8 cellular contexts compared by ENCODE assay signal in genomic region chr12:14384783-14385638, GRCh38. TPM values are rescaled to one million over a fixed set of nuclear protein-coding genes. Genes with fewer than 3 reads are reported as not detected.
DNase-seq lines count a peak whose midpoint lies in the region; ATAC-seq and TF ChIP-seq lines count a peak whose summit lies in the region.

No MANE protein-coding gene starts in this region.

- TF ChIP-seq CTCF in PC-9 (conservative IDR thresholded peaks at IDR 0.05) = no peak
- no peak for TF ChIP-seq CTCF in omental fat pad (IDR thresholded peaks at IDR 0.05)

- H2AFZ ChIP-seq in PC-9 = no peak overlapping the region

- no peaks in the 10 kb centered on the region for H3K27me3 Mint-ChIP-seq in activated naive CD4-positive, alpha-beta T cell treated with anti-CD3 and anti-CD28 coated beads, Interleukin-2, amount 10 ng/mL, durations not matched to agents 7 days and 5 days

- 0 out of 2 replicates have a peak, but pooled peaks cover 16% of the 10 kb centered on the region for H3K36me3 ChIP-seq in PC-9 (ENCODE audit: low read depth)

- no peak overlapping the region for H3K4me2 ChIP-seq in PC-9

- POLR2A ChIA-PET in PC-9 (lab: Charles Lee; ENCODE audit: unreplicated experiment) = interaction anchor here (0.5 kb wide), 1 partner anchor 19 kb away, joined by 4 read pairs; the partner anchor contains the start of gene ATF7IP

- DNase-seq in Daoy (ENCODE audit: low read depth) (peak; percentile 77), HuH-7 (ENCODE audit: low spot score) (peak; percentile 21), PC-9 (peak; percentile 63 to 75), germinal center (ENCODE audit: low spot score) (peak; percentile 59), omental fat pad (ENCODE audit: low spot score) (no peak), NOMO-1 treated with dmso at 0.1 percent for 144 hours (lab: John Stamatoyannopoulos, UW; ENCODE audit: unreplicated experiment) (no peak)
- DNase-seq in activated naive CD4-positive, alpha-beta T cell treated with anti-CD3 and anti-CD28 coated beads, Interleukin-2, amount 10 ng/mL, durations not matched to agents 7 days and 5 days = peak; percentile 81

- no TSS peak for BruUV-seq in PC-9 (replicated peaks; lab: Mats Ljungman, UMichigan)

- H3K79me2 ChIP-seq in PC-9 (ENCODE audit: low read depth) = peaks cover 97% of the 10 kb centered on the region

- H3K27ac Mint-ChIP-seq in activated naive CD4-positive, alpha-beta T cell treated with anti-CD3 and anti-CD28 coated beads, Interleukin-2, amount 10 ng/mL, durations not matched to agents 7 days and 5 days = peak overlapping the region; percentile 98

- H3K27me3 ChIP-seq in PC-9 (ENCODE audit: insufficient read depth, low read depth) = no peaks in the 10 kb centered on the region

- intact Hi-C loops in PC-9 (cut with micrococcal nuclease; ENCODE audit: unreplicated experiment) = loop anchor here (1.0 to 2.0 kb wide), 3 partner anchors 9 to 128 kb away; no protein-coding TSS in a partner anchor

- H3K27ac ChIP-seq in PC-9 = no peak overlapping the region

- ATAC-seq in GM21526 (IDR thresholded peaks at IDR 0.05; ENCODE audit: low FRiP score, unreplicated experiment) = peak; percentile 83
- ATAC-seq in omental fat pad (ENCODE audit: low FRiP score) = peak; percentile 80

- no peaks in the 10 kb centered on the region for H4K20me1 ChIP-seq in PC-9 (ENCODE audit: insufficient read depth)

- H3K9me2 ChIP-seq in PC-9 (ENCODE audit: insufficient read depth) = no peaks in the 10 kb centered on the region

- H3K4me3 ChIP-seq in PC-9 = no peak overlapping the region

- no peaks in the 10 kb centered on the region; the same call in 1 of the 2 replicates for H3K9me3 ChIP-seq in PC-9 (ENCODE audit: insufficient read depth, low read depth)

- no peaks in the 10 kb centered on the region for H3F3A ChIP-seq in PC-9 (ENCODE audit: insufficient read depth, low read depth)

- H3K4me3 Mint-ChIP-seq in activated naive CD4-positive, alpha-beta T cell treated with anti-CD3 and anti-CD28 coated beads, Interleukin-2, amount 10 ng/mL, durations not matched to agents 7 days and 5 days = peak overlapping the region; percentile 75

- H3K36me3 Mint-ChIP-seq in activated naive CD4-positive, alpha-beta T cell treated with anti-CD3 and anti-CD28 coated beads, Interleukin-2, amount 10 ng/mL, durations not matched to agents 7 days and 5 days = peaks cover 60% of the 10 kb centered on the region

- H3K9me3 Mint-ChIP-seq in activated naive CD4-positive, alpha-beta T cell treated with anti-CD3 and anti-CD28 coated beads, Interleukin-2, amount 10 ng/mL, durations not matched to agents 7 days and 5 days = peaks cover 9% of the 10 kb centered on the region

- H3K4me1 ChIP-seq in PC-9 (replicated peaks; ENCODE audit: insufficient read depth) = 0 out of 2 replicates have a peak, but pooled peaks cover 8% of the 10 kb centered on the region

- peaks cover 55% of the 10 kb centered on the region for H3K4me1 Mint-ChIP-seq in activated naive CD4-positive, alpha-beta T cell treated with anti-CD3 and anti-CD28 coated beads, Interleukin-2, amount 10 ng/mL, durations not matched to agents 7 days and 5 days

- CTCF ChIA-PET in PC-9 (lab: Charles Lee) = interaction anchor here (0.6 to 1.8 kb wide), 4 partner anchors 27 to 146 kb away, joined by 3 to 8 read pairs (median 4); no protein-coding TSS in a partner anchor
- CTCF ChIA-PET in activated naive CD4-positive, alpha-beta T cell treated with anti-CD3 and anti-CD28 coated beads, Interleukin-2, amount 10 ng/mL, durations not matched to agents 7 days and 5 days (lab: Charles Lee) = interaction anchor here (0.7 to 6.3 kb wide), 9 partner anchors 10 to 147 kb away, joined by 3 to 49 read pairs (median 12); partner anchors contain the start of gene ATF7IP

RNA-seq across cellular contexts. Expression of gene ATF7IP, which starts 19.5 kb away (rescaled TPM):
- 16.5 and 35.3 TPM in 2 replicates for total RNA-seq in Daoy (2014; rRNA removed; shearing (Covaris generic))
- total RNA-seq in PC-9 (2021) = 72.2 and 94.7 TPM in 2 replicates
- total RNA-seq in omental fat pad = 10 to 100 TPM; 23.9 to 70.0 (median 34.2) TPM

Comparison
In these comparisons a context has a peak if more than half of its experiments do, and no peak if none do; other contexts are left out.
1. DNase-seq: peak in Daoy (single experiment), HuH-7 (single experiment), PC-9 (2 of 2), activated naive CD4-positive, alpha-beta T cell treated with anti-CD3 and anti-CD28 coated beads, Interleukin-2, amount 10 ng/mL, durations not matched to agents 7 days and 5 days (single experiment) and germinal center (single experiment); none in omental fat pad (single experiment) and NOMO-1 treated with dmso at 0.1 percent for 144 hours (single experiment).